Comparison of ENCODE assay signal across 6 cellular contexts in genomic region chr5:64397552-64397951, GRCh38.
"Had no signal": no experiment of that assay in that cellular context is flagged by ENCODE, and none has a peak within 500 bp of the region (broad histone marks: within the 10 kb centered on the region; RNA-seq: fewer than 3 reads in every experiment).

No MANE protein-coding gene starts in this region.

- H3K27ac ChIP-seq: HL-60, KMS-11 had no signal

- DNase-seq: KBM-7, KG1 had no signal

- ATAC-seq: K562 had no signal

- FAIRE-seq: HTR-8/SVneo, K562 had no signal

- H3K4me3 ChIP-seq: K562 had no signal

- H3K4me2 ChIP-seq: KMS-11 had no signal

- H3K9ac ChIP-seq: KMS-11 had no signal
